In genomic region chr19:49590071-49590970, GRCh38 we compare ENCODE assay signal across 1 cellular context.
TF ChIP-seq lines count a peak whose summit lies in the region.

No MANE protein-coding gene starts in this region.

TF ChIP-seq in HEK293, 187 proteins besides CTCF, POLR2A, EP300 and RAD21 (continued from another document and continues in another):
- TF ChIP-seq ZBTB11 (tag by site-specific recombination; conservative IDR thresholded peaks at IDR 0.05; ENCODE audit: low read depth) (peak; percentile 75), ZSCAN4 (tag by site-specific recombination; IDR thresholded peaks at IDR 0.05) (no peak; the same call in 1 of the 2 replicates), ZNF623 (tag by site-specific recombination; IDR thresholded peaks at IDR 0.05) (no peak), REST (tag by site-specific recombination; IDR thresholded peaks at IDR 0.05) (no peak), ZNF37A (tag by site-specific recombination; IDR thresholded peaks at IDR 0.05) (no peak), ZNF513 (tag by site-specific recombination; IDR thresholded peaks at IDR 0.05) (no peak), YY2 (tag by site-specific recombination; IDR thresholded peaks at IDR 0.05) (peak; percentile 38; the same call in 1 of the 2 replicates), HIC1 (tag by site-specific recombination; IDR thresholded peaks at IDR 0.05) (peak; percentile 66; the same call in 1 of the 2 replicates), ZNF112 (tag by site-specific recombination; IDR thresholded peaks at IDR 0.05) (no peak), ZNF132 (tag by site-specific recombination; IDR thresholded peaks at IDR 0.05; ENCODE audit: borderline replicate concordance) (no peak), ZNF223 (tag by site-specific recombination; IDR thresholded peaks at IDR 0.05) (no peak), ZNF239 (tag by site-specific recombination; IDR thresholded peaks at IDR 0.05) (no peak), ZNF624 (tag by site-specific recombination; IDR thresholded peaks at IDR 0.05) (no peak), ZFP3 (tag by site-specific recombination; IDR thresholded peaks at IDR 0.05; ENCODE audit: low read depth) (no peak), KLF16 (tag by site-specific recombination; IDR thresholded peaks at IDR 0.05) (peak; percentile 51), ZNF561 (tag by site-specific recombination; IDR thresholded peaks at IDR 0.05; ENCODE audit: borderline replicate concordance) (peak; percentile 66), ZNF549 (tag by site-specific recombination; IDR thresholded peaks at IDR 0.05) (no peak), ZIC2 (tag by site-specific recombination; IDR thresholded peaks at IDR 0.05) (peak; percentile 43; the same call in 1 of the 2 replicates), ZXDB (tag by site-specific recombination; IDR thresholded peaks at IDR 0.05) (peak; percentile 89), ZBTB20 (tag by site-specific recombination; IDR thresholded peaks at IDR 0.05) (peak; percentile 77), PBX3 (CRISPR knock-in tag; IDR thresholded peaks at IDR 0.05) (no peak), ZNF280D (tag by site-specific recombination; IDR thresholded peaks at IDR 0.05) (no peak), HOXC10 (CRISPR knock-in tag; IDR thresholded peaks at IDR 0.05) (0 out of 2 replicates have a peak, but pooled peaks have one; percentile 49), ZNF350 (tag by site-specific recombination; IDR thresholded peaks at IDR 0.05) (no peak), GLIS2 (tag by site-specific recombination; IDR thresholded peaks at IDR 0.05) (peak; percentile 39), ZEB2 (tag by site-specific recombination; IDR thresholded peaks at IDR 0.05) (peak; percentile 70; the same call in 1 of the 2 replicates), PRDM4 (tag by site-specific recombination; IDR thresholded peaks at IDR 0.05) (peak; percentile 16; the same call in 1 of the 2 replicates), ZNF169 (tag by site-specific recombination; IDR thresholded peaks at IDR 0.05) (no peak), ZNF626 (tag by site-specific recombination; IDR thresholded peaks at IDR 0.05) (no peak), ZFP69B (tag by site-specific recombination; IDR thresholded peaks at IDR 0.05) (no peak), ZFP41 (tag by site-specific recombination; IDR thresholded peaks at IDR 0.05; ENCODE audit: borderline replicate concordance) (no peak), EGR2 (tag by site-specific recombination; IDR thresholded peaks at IDR 0.05; ENCODE audit: low read depth) (no peak), ZNF140 (tag by site-specific recombination; IDR thresholded peaks at IDR 0.05) (no peak), FEZF1 (tag by site-specific recombination; IDR thresholded peaks at IDR 0.05) (no peak), ZNF366 (tag by site-specific recombination; conservative IDR thresholded peaks at IDR 0.05) (peak; percentile 68), ZNF274 (IDR thresholded peaks at IDR 0.05; ENCODE audit: low read length) (no peak), ZNF274 (tag by site-specific recombination; IDR thresholded peaks at IDR 0.05; ENCODE audit: borderline replicate concordance) (no peak), ZNF423 (tag by site-specific recombination; IDR thresholded peaks at IDR 0.05) (no peak; the same call in 1 of the 2 replicates), ZNF560 (tag by site-specific recombination; IDR thresholded peaks at IDR 0.05; ENCODE audit: borderline replicate concordance) (no peak), ZNF18 (tag by site-specific recombination; IDR thresholded peaks at IDR 0.05) (0 out of 2 replicates have a peak, but pooled peaks have one; percentile 34)
